In genomic region chr16:61228371-61228770, GRCh38 we compare ENCODE assay signal across 6 cellular contexts.
"Had no signal": no experiment of that assay in that cellular context is flagged by ENCODE, and none has a peak within 500 bp of the region (broad histone marks: within the 10 kb centered on the region; RNA-seq: fewer than 3 reads in every experiment).

No MANE protein-coding gene starts in this region.

- DNase-seq: Karpas-422, KBM-7, KG1 had no signal

- H3K4me2 ChIP-seq: KMS-11 had no signal

- FAIRE-seq: HTR-8/SVneo had no signal

- H3K9ac ChIP-seq: KMS-11 had no signal

- H3K27ac ChIP-seq: HL-60, KMS-11 had no signal
